In the genomic region with DNA sequence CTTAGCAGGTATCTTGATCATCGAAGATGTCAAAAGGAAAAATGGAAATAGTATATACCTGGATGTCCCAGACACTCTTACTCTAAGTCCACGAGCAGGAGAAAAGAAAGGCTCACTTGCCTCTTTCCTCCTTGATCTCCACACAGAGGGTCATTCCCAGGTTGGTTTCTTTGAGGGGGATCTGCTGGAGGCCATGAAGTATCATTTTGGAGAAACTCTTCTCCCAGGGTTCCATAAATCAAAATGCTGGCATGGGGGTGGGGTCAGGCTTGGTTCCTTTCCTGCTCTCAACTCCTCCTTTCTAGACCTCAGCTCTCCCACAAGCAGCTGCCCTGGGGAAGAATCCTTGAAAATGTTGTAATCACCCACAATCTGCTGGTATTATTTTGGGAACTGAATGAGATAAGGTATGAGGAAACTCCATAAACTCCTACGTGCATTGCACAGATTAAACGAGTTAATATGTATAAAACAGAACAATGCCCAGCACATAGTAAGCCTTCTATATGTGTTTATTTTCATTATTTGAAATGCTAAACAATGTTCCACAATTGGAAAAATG, we compare ENCODE assay signal across 14 cellular contexts.
"Had no signal": no experiment of that assay in that cellular context is flagged by ENCODE, and none has a peak within 500 bp of the region (broad histone marks: within the 10 kb centered on the region; RNA-seq: fewer than 3 reads in every experiment).

No MANE protein-coding gene starts in this region.

- H3K4me1 ChIP-seq: heart left ventricle, left ventricle myocardium inferior, testis had no signal

- H3K27ac ChIP-seq: dorsolateral prefrontal cortex, esophagus squamous epithelium, heart left ventricle, left ventricle myocardium inferior, ovary, testis had no signal

- H3K27ac Mint-ChIP-seq: activated T-helper 2 cell treated with anti-CD3 and anti-CD28 coated beads, Interferon-gamma antibody, Interleukin-2, Interleukin-4, amounts not matched to agents 10 μg/mL and 5 μg/mL and 100 μg/mL, durations not matched to agents 14 hours and 24 hours and 36 hours; memory B cell had no signal

- H3K36me3 Mint-ChIP-seq: memory B cell had no signal

- H3K36me3 ChIP-seq: esophagus squamous epithelium, heart left ventricle, left ventricle myocardium inferior, ovary had no signal

- H3K4me3 Mint-ChIP-seq: memory B cell; neural crest cell; stimulated activated naive CD8-positive, alpha-beta T cell treated with anti-CD3 and anti-CD28 coated beads, Interleukin-15, Interleukin-2, amounts not matched to agents 100 ng/mL and 50 ng/mL, for 24 hours had no signal

- ATAC-seq: heart left ventricle had no signal

- DNase-seq: activated CD4-positive, alpha-beta T cell treated with anti-CD3 and anti-CD28 coated beads for 48 hours; activated naive CD4-positive, alpha-beta T cell treated with anti-CD3 and anti-CD28 coated beads, Interleukin-2, amount 50 U/mL, for 16 hours; dorsolateral prefrontal cortex; esophagus squamous epithelium; heart left ventricle; left ventricle myocardium inferior; ovary; stimulated activated CD4-positive, alpha-beta T cell treated with anti-CD3 and anti-CD28 coated beads, Interleukin-2, amount 100 ng/mL, for 48 hours; T-helper 9 cell; testis had no signal

- H3K27me3 Mint-ChIP-seq: stimulated activated naive CD8-positive, alpha-beta T cell treated with anti-CD3 and anti-CD28 coated beads, Interleukin-15, Interleukin-2, amounts not matched to agents 100 ng/mL and 50 ng/mL, for 24 hours had no signal

- H3K4me3 ChIP-seq: dorsolateral prefrontal cortex, esophagus squamous epithelium, heart left ventricle, left ventricle myocardium inferior, ovary, testis had no signal

- H3K4me1 Mint-ChIP-seq: memory B cell, neural crest cell had no signal

- H3K9me3 Mint-ChIP-seq: activated T-helper 2 cell treated with anti-CD3 and anti-CD28 coated beads, Interferon-gamma antibody, Interleukin-2, Interleukin-4, amounts not matched to agents 10 μg/mL and 5 μg/mL and 100 μg/mL, durations not matched to agents 14 hours and 24 hours and 36 hours; memory B cell; neural crest cell; stimulated activated naive CD8-positive, alpha-beta T cell treated with anti-CD3 and anti-CD28 coated beads, Interleukin-15, Interleukin-2, amounts not matched to agents 100 ng/mL and 50 ng/mL, for 24 hours had no signal

- H3K27me3 ChIP-seq: dorsolateral prefrontal cortex, ovary, testis had no signal

- H3K9me3 ChIP-seq: esophagus squamous epithelium, heart left ventricle, left ventricle myocardium inferior, ovary, testis had no signal
